In the genomic region with DNA sequence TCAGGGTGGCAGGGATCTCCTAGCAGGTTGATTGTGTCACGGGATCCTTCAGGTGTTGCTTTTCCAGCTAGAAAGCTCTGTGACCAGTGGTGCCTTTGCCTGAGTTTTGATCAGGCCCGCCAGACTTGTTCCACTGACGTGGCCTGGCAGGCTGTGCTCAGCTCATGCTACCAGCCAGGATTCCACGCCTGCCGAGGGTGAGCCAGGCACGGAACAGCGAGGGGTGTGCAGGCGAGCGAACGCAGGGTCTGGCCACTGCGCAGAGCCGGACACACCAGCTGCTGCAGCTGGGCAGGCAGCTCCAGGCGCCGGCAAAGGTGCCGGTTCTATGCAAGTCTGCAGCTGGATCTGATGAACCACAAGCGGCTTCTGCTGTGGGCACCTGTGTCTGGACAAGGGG, we compare ENCODE assay signal across 1 cellular context.
TF ChIP-seq lines count a peak whose summit lies in the region.

No MANE protein-coding gene starts in this region.

TF ChIP-seq in IMR-90, 13 proteins besides CTCF, POLR2A, EP300 and RAD21 (continued from another document):
- TF ChIP-seq ELK1 (IDR thresholded peaks at IDR 0.05; ENCODE audit: borderline replicate concordance, low read depth, low read length): no peak
- no peak for TF ChIP-seq BHLHE40 (IDR thresholded peaks at IDR 0.05; ENCODE audit: low read depth, low read length)
- TF ChIP-seq CHD1 (IDR thresholded peaks at IDR 0.05; ENCODE audit: low read depth, low read length): no peak
TF ChIP-seq in IMR-90: peak in this region for 0.
